ENCODE assay signal across 18 cellular contexts in the genomic region with DNA sequence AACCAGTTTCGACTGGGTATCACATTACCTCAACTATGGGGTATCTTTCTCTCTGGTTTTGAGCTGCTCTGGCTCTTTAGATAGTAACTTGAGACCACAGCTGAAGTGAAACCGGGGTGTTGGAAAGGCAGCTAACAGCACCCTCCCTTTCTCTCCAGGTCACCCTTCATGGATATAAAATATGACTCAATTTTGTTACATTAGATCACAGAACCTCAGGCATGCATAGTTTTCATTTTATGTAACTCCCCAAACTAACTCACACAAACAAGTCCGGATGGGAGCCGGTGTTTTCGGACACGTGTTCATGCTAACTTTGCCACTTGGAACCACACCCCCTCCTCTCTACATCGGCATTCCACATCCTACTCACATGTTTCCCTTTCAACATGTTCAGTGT.
DNase-seq lines count a peak whose midpoint lies in the region; ATAC-seq, FAIRE-seq and TF ChIP-seq lines count a peak whose summit lies in the region.
"Had no signal": no experiment of that assay in that cellular context is flagged by ENCODE, and none has a peak within 500 bp of the region (broad histone marks: within the 10 kb centered on the region; RNA-seq: fewer than 3 reads in every experiment).

No MANE protein-coding gene starts in this region.

- TF ChIP-seq CTCF in Calu3 (IDR thresholded peaks at IDR 0.05; ENCODE audit: unreplicated experiment) (no peak), brain microvascular endothelial cell (IDR thresholded peaks at IDR 0.05; ENCODE audit: low read depth, low read length, missing control alignments) (no peak)

- H3K4me3 Mint-ChIP-seq in Calu3 (ENCODE audit: low read depth, unreplicated experiment), result peak overlapping the region; percentile 78
- H3K4me3 Mint-ChIP-seq: activated T-cell treated with anti-CD3 and anti-CD28 coated beads, Interleukin-2, amount 50 U/mL, for 72 hours; stimulated activated memory B cell treated with anti-CD40 and anti-IgM and Interleukin-4, amounts not matched to agents 10 μg/mL and 1 μg/mL and 100 μg/mL, for 72 hours had no signal

- DNase-seq in Calu3, result peak; percentile 52
- DNase-seq in HTR-8/SVneo (ENCODE audit: insufficient read length, low spot score), result peak; percentile 23
- DNase-seq in brain microvascular endothelial cell, result peak; percentile 28
- peak; percentile 87 for DNase-seq in kidney tubule cell (ENCODE audit: low spot score)
- DNase-seq in NCI-H2081 treated with DMSO at 0.1 percent for 48 hours (lab: John Stamatoyannopoulos, UW), result no peak
- DNase-seq in DMS153 (lab: John Stamatoyannopoulos, UW), result no peak
- DNase-seq in iPS-NIHi7 (ENCODE audit: extremely low spot score), result no peak
- DNase-seq: activated CD4-positive, alpha-beta T cell treated with anti-CD3 and anti-CD28 coated beads for 4 hours; activated T-cell treated with anti-CD3 and anti-CD28 coated beads, Interleukin-2, amount 50 U/mL, for 72 hours; anterior cingulate cortex; midbrain; T-helper 1 cell had no signal

- H3K27me3 Mint-ChIP-seq in Calu3 (ENCODE audit: unreplicated experiment), result no peaks in the 10 kb centered on the region

- H3K36me3 Mint-ChIP-seq in Calu3 (ENCODE audit: insufficient read depth, unreplicated experiment), result peaks cover 33% of the 10 kb centered on the region
- H3K36me3 Mint-ChIP-seq: stimulated activated memory B cell treated with anti-CD40 and anti-IgM and Interleukin-4, amounts not matched to agents 10 μg/mL and 1 μg/mL and 100 μg/mL, for 72 hours had no signal

- peaks cover 20% of the 10 kb centered on the region for H3K27me3 ChIP-seq in brain microvascular endothelial cell (replicated peaks)

- BruUV-seq in Calu3 (replicated peaks; lab: Mats Ljungman, UMichigan), result no TSS peak

- no peak for ATAC-seq in HG03520 (IDR thresholded peaks at IDR 0.05; ENCODE audit: unreplicated experiment)
- ATAC-seq: activated T-cell treated with anti-CD3 and anti-CD28 coated beads, Interleukin-2, amount 50 U/mL, for 72 hours; Panc1; stimulated activated memory B cell treated with anti-CD40 and anti-IgM and Interleukin-4, amounts not matched to agents 10 μg/mL and 1 μg/mL and 100 μg/mL, for 72 hours had no signal

- H3K9me3 Mint-ChIP-seq in Calu3 (ENCODE audit: low read depth, unreplicated experiment), result no peaks in the 10 kb centered on the region

- in situ Hi-C loops in brain microvascular endothelial cell (cut with HindIII; ENCODE audit: low pct_ligation_motif_present, low sequenced_read_pairs), result no loop called here

- no peak overlapping the region for H3K27ac ChIP-seq in brain microvascular endothelial cell
- H3K27ac ChIP-seq: BLaER1 treated with 17β-estradiol and CSF1 and Interleukin-3, amounts not matched to agents 10 nM and 100 nM had no signal

- intact Hi-C loops in Calu3 (cut with micrococcal nuclease; ENCODE audit: unreplicated experiment), result loop anchor here (5.0 kb wide), 1 partner anchor 36 kb away; no protein-coding TSS in a partner anchor

- no peak for FAIRE-seq in HTR-8/SVneo (lab: Jason Lieb, UNC)
- FAIRE-seq: endometrium, G401.6 had no signal

- H3K4me3 ChIP-seq in brain microvascular endothelial cell (ENCODE audit: low read depth, low read length), result no peak overlapping the region
- H3K4me3 ChIP-seq: BLaER1 treated with 17β-estradiol and CSF1 and Interleukin-3, amounts not matched to agents 10 nM and 100 nM had no signal

- CTCF ChIA-PET in Calu3 (lab: Charles Lee), result interaction anchor here (0.5 to 1.4 kb wide), 5 partner anchors 17 to 527 kb away, joined by 3 to 4 read pairs (median 3); no protein-coding TSS in a partner anchor

- no peaks in the 10 kb centered on the region for H3K36me3 ChIP-seq in brain microvascular endothelial cell (replicated peaks)
- H3K36me3 ChIP-seq: BLaER1 treated with 17β-estradiol and CSF1 and Interleukin-3, amounts not matched to agents 10 nM and 100 nM had no signal

- peaks cover 52% of the 10 kb centered on the region for H3K4me1 Mint-ChIP-seq in Calu3 (ENCODE audit: low read depth, unreplicated experiment)

- peak overlapping the region; percentile 87 for H3K27ac Mint-ChIP-seq in Calu3 (ENCODE audit: unreplicated experiment)
- H3K27ac Mint-ChIP-seq: activated T-cell treated with anti-CD3 and anti-CD28 coated beads, Interleukin-2, amount 50 U/mL, for 72 hours; stimulated activated memory B cell treated with anti-CD40 and anti-IgM and Interleukin-4, amounts not matched to agents 10 μg/mL and 1 μg/mL and 100 μg/mL, for 72 hours had no signal

Comparison
In these comparisons a context has a peak if more than half of its experiments do, and no peak if none do; other contexts are left out.
1. DNase-seq: peak in Calu3 (single experiment), HTR-8/SVneo (single experiment), brain microvascular endothelial cell (single experiment) and kidney tubule cell (single experiment); none in NCI-H2081 treated with DMSO at 0.1 percent for 48 hours (single experiment), DMS153 (single experiment) and iPS-NIHi7 (single experiment).